Comparison of ENCODE assay signal across 8 cellular contexts in genomic region chr2:162344617-162344950, GRCh38. TPM values are rescaled to one million over a fixed set of nuclear protein-coding genes. Genes with fewer than 3 reads are reported as not detected.
DNase-seq lines count a peak whose midpoint lies in the region; ATAC-seq and TF ChIP-seq lines count a peak whose summit lies in the region.

No MANE protein-coding gene starts in this region.

- DNase-seq in AG04449 (ENCODE audit: low read depth, low spot score) (no peak), thyroid gland (no peak), germinal center (ENCODE audit: low spot score) (no peak), D341Med (ENCODE audit: low spot score) (no peak), Ammon's horn (ENCODE audit: low spot score) (no peak)

- peak; percentile 2 for ATAC-seq in HG02938 (IDR thresholded peaks at IDR 0.05; ENCODE audit: unreplicated experiment)

- WGBS in adipose tissue, 3 donors = 3 to 6% (median 6%) methylated on average over 8 of the region's 8 CpGs
- 8% methylated on average over 8 of the region's 8 CpGs for WGBS in liver
- WGBS in thyroid gland, 2 donors = 11% methylated on average over 8 of the region's 8 CpGs

- H3K36me3 ChIP-seq in liver (ENCODE audit: control insufficient read depth in 4 of 4, insufficient read depth in 3 of 4, low read depth in 1 of 4, low read length in 3 of 4) (no peaks in the 10 kb centered on the region), thyroid gland (no peaks in the 10 kb centered on the region)

- H3K4me3 ChIP-seq in AG04449 (ENCODE audit: low read depth, low read length) (peak overlapping the region; percentile 86), liver (ENCODE audit: low read depth in 1 of 3, low read length in 3 of 3) (peak overlapping the region; percentile 68 to 97 (median 78)), thyroid gland (replicated peaks in 1 of 3) (peak overlapping the region; percentile 79 to 96 (median 87))

- H3K27ac ChIP-seq in adipose tissue (ENCODE audit: low read depth, low read length) (peak overlapping the region; percentile 11), liver (ENCODE audit: low read depth in 1 of 2, low read length in 2 of 2) (peak overlapping the region; percentile 56 to 83), thyroid gland (peak overlapping the region; percentile 55 to 73 (median 72))

- H3K9me3 ChIP-seq in liver (ENCODE audit: control insufficient read depth in 4 of 4, low read length in 3 of 4) (no peaks in the 10 kb centered on the region), thyroid gland (no peaks in the 10 kb centered on the region)

- H3K4me1 ChIP-seq in liver (ENCODE audit: control insufficient read depth in 4 of 4, insufficient read depth in 4 of 4, low read length in 3 of 4) (peaks cover 3 to 10% (median 4%) of the 10 kb centered on the region in 4 donors), thyroid gland (peaks cover 0 to 8% of the 10 kb centered on the region in 2 donors)

- POLR2A ChIA-PET in AG04449 (lab: Yijun Ruan, JAX) = no interaction called here

- intact Hi-C loops in thyroid gland (cut with DNase I) = no loop called here

- peak overlapping the region in 1 of 2 donors; percentile 1 for H3K9ac ChIP-seq in liver (ENCODE audit: low read depth in 1 of 2, low read length in 2 of 2)

- TF ChIP-seq POLR2A in thyroid gland (IDR thresholded peaks at IDR 0.05) = no peak

- no peaks in the 10 kb centered on the region for H3K27me3 ChIP-seq in liver (ENCODE audit: control insufficient read depth in 4 of 4, insufficient read depth in 4 of 4, low read length in 3 of 4)
- no peaks in the 10 kb centered on the region for H3K27me3 ChIP-seq in thyroid gland

- CTCF ChIA-PET in AG04449 (lab: Yijun Ruan, JAX) = no interaction called here

- TF ChIP-seq CTCF in AG04449 (IDR thresholded peaks at IDR 0.05; ENCODE audit: insufficient read depth, low read length, missing control alignments) (no peak), liver (IDR thresholded peaks at IDR 0.05; ENCODE audit: low read depth, low read length, missing input control) (no peak), thyroid gland (IDR thresholded peaks at IDR 0.05) (no peak)

- no peak for TF ChIP-seq RAD21 in liver (IDR thresholded peaks at IDR 0.05)

TF ChIP-seq in liver, 16 proteins besides CTCF, POLR2A, EP300 and RAD21:
- TF ChIP-seq HNF4G (IDR thresholded peaks at IDR 0.05) (no peak), YY1 (IDR thresholded peaks at IDR 0.05) (no peak)

RNA-seq across cellular contexts. Expression of gene GCA, which starts 0.7 kb away (rescaled TPM):
- 10 to 100 TPM; 17.7 to 56.0 (median 36.6) TPM for polyA plus RNA-seq in adipose tissue
- total RNA-seq in liver = 10 to 100 TPM; 23.4 to 45.2 TPM
- polyA plus RNA-seq in liver = 10 to 100 TPM in 1 of 2 donors, 1 to 10 TPM in 1; 9.7 to 12.9 TPM
- 10 to 100 TPM; 15.7 to 36.8 (median 31.6) TPM for total RNA-seq in thyroid gland

RNA-seq across cellular contexts. Expression of gene IFIH1, which starts 26.1 kb away (rescaled TPM):
- polyA plus RNA-seq in adipose tissue (1 to 10 TPM; 4.6 to 8.5 (median 6.0) TPM), liver (1 to 10 TPM; 5.5 to 7.6 TPM)
- total RNA-seq in liver (10 to 100 TPM in 1 of 2 donors, 1 to 10 TPM in 1; 8.3 to 13.2 TPM), thyroid gland (10 to 100 TPM; 17.2 to 23.7 (median 20.8) TPM)

Comparison
In these comparisons a context has a peak if more than half of its experiments do, and no peak if none do; other contexts are left out.
1. H3K27ac ChIP-seq: peak in every context shown above with its lines; median percentile 72 in thyroid gland; 70 in liver; 11 in adipose tissue.